Comparison of ENCODE assay signal across 4 cellular contexts in the genomic region with DNA sequence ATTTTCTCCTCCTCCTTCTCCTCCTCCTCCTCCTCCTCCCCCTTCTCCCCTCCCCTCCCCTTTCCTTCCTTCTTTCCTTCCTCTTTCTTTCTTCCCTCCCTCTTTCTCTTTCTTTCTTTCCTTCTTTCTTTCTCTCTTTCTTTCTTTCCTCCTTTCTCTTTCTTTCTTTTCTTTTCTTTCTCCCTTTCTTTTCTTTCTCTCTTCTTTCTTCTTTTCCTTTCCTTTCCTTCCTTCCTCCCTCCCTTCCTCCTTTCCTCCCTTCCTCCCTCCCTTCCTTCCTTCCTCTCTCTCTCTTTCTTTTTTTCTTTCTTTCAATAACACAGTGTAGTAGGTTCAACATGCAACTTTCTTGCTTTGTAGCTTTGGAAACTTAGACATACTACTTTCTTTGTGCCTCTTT.
TF ChIP-seq lines count a peak whose summit lies in the region.

No MANE protein-coding gene starts in this region.

TF ChIP-seq in GM23338, 12 proteins besides CTCF, POLR2A, EP300 and RAD21 (continues in another document):
- TF ChIP-seq STAT1 (IDR thresholded peaks at IDR 0.05; ENCODE audit: unreplicated experiment) (no peak), JUNB (IDR thresholded peaks at IDR 0.05; ENCODE audit: unreplicated experiment) (no peak)
- TF ChIP-seq, protein P1, sequence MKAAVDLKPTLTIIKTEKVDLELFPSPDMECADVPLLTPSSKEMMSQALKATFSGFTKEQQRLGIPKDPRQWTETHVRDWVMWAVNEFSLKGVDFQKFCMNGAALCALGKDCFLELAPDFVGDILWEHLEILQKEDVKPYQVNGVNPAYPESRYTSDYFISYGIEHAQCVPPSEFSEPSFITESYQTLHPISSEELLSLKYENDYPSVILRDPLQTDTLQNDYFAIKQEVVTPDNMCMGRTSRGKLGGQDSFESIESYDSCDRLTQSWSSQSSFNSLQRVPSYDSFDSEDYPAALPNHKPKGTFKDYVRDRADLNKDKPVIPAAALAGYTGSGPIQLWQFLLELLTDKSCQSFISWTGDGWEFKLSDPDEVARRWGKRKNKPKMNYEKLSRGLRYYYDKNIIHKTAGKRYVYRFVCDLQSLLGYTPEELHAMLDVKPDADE (IDR thresholded peaks at IDR 0.05): no peak

TF ChIP-seq in HEK293, 187 proteins besides CTCF, POLR2A, EP300 and RAD21:
- TF ChIP-seq ZNF366 (tag by site-specific recombination; conservative IDR thresholded peaks at IDR 0.05): peak; percentile 83
- TF ChIP-seq PRDM1 (tag by site-specific recombination; IDR thresholded peaks at IDR 0.05): peak; percentile 80
- no peak for TF ChIP-seq ZNF266 (tag by site-specific recombination; IDR thresholded peaks at IDR 0.05; ENCODE audit: low read depth)

TF ChIP-seq in WTC11, 78 proteins besides CTCF, POLR2A, EP300 and RAD21:
- TF ChIP-seq HMGA2 (CRISPR knock-in tag; IDR thresholded peaks at IDR 0.05) (no peak), PRRX2 (CRISPR knock-in tag; IDR thresholded peaks at IDR 0.05) (no peak)
- TF ChIP-seq, protein P2, sequence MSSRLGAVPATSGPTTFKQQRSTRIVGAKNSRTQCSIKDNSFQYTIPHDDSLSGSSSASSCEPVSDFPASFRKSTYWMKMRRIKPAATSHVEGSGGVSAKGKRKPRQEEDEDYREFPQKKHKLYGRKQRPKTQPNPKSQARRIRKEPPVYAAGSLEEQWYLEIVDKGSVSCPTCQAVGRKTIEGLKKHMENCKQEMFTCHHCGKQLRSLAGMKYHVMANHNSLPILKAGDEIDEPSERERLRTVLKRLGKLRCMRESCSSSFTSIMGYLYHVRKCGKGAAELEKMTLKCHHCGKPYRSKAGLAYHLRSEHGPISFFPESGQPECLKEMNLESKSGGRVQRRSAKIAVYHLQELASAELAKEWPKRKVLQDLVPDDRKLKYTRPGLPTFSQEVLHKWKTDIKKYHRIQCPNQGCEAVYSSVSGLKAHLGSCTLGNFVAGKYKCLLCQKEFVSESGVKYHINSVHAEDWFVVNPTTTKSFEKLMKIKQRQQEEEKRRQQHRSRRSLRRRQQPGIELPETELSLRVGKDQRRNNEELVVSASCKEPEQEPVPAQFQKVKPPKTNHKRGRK (CRISPR knock-in tag; IDR thresholded peaks at IDR 0.05; ENCODE audit: borderline replicate concordance): 0 out of 2 replicates have a peak, but pooled peaks have one; percentile 45
- TF ChIP-seq, protein P3, sequence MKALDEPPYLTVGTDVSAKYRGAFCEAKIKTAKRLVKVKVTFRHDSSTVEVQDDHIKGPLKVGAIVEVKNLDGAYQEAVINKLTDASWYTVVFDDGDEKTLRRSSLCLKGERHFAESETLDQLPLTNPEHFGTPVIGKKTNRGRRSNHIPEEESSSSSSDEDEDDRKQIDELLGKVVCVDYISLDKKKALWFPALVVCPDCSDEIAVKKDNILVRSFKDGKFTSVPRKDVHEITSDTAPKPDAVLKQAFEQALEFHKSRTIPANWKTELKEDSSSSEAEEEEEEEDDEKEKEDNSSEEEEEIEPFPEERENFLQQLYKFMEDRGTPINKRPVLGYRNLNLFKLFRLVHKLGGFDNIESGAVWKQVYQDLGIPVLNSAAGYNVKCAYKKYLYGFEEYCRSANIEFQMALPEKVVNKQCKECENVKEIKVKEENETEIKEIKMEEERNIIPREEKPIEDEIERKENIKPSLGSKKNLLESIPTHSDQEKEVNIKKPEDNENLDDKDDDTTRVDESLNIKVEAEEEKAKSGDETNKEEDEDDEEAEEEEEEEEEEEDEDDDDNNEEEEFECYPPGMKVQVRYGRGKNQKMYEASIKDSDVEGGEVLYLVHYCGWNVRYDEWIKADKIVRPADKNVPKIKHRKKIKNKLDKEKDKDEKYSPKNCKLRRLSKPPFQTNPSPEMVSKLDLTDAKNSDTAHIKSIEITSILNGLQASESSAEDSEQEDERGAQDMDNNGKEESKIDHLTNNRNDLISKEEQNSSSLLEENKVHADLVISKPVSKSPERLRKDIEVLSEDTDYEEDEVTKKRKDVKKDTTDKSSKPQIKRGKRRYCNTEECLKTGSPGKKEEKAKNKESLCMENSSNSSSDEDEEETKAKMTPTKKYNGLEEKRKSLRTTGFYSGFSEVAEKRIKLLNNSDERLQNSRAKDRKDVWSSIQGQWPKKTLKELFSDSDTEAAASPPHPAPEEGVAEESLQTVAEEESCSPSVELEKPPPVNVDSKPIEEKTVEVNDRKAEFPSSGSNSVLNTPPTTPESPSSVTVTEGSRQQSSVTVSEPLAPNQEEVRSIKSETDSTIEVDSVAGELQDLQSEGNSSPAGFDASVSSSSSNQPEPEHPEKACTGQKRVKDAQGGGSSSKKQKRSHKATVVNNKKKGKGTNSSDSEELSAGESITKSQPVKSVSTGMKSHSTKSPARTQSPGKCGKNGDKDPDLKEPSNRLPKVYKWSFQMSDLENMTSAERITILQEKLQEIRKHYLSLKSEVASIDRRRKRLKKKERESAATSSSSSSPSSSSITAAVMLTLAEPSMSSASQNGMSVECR (CRISPR knock-in tag; IDR thresholded peaks at IDR 0.05; ENCODE audit: borderline replicate concordance): no peak

TF ChIP-seq in K562, 482 proteins besides CTCF, POLR2A, EP300 and RAD21:
- TF ChIP-seq TRIM24 (IDR thresholded peaks at IDR 0.05): no peak
- TF ChIP-seq, protein P2 (tag; IDR thresholded peaks at IDR 0.05): 0 out of 2 replicates have a peak, but pooled peaks have one; percentile 35
